In the genomic region with DNA sequence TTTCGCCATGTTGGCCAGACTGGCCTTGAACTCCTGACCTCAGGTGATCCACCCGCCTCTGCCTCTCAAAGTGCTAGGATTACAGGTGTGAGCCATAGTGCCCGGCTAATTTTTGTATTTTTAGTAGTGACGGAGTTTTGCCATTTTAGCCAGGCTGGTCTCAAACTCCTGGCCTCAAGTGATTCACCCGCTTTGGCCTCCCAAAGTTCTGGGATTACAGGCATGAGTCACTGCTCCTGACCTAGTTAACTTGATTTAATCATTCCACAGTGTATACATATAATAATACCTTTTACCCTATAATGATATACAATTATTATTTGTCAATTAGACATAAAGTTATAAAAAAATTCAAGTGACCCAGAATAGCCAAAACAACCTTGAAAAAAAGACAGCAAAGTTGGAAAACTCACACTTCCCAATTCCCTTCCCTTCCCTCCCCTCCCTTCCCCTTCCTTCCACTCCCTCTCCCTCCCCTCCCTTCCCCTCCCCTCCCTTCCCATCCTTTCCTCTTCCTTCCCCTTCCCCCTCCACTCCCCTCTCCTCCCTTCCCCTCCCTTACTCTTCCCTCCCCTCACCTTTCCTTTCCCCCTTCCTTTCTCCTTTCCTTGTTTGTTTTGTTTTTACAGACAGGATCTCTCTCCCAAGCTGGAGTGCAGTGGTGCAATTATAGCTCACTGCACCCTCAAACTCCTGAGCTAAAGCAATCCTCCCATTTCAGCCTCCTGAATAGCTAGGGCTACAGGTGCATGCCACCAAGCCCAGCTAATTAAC, we compare ENCODE assay signal across 12 cellular contexts. TPM values are rescaled to one million over a fixed set of nuclear protein-coding genes. Genes with fewer than 3 reads are reported as not detected.
DNase-seq lines count a peak whose midpoint lies in the region; ATAC-seq, FAIRE-seq and TF ChIP-seq lines count a peak whose summit lies in the region.
"Had no signal": no experiment of that assay in that cellular context is flagged by ENCODE, and none has a peak within 500 bp of the region (broad histone marks: within the 10 kb centered on the region; RNA-seq: fewer than 3 reads in every experiment).

No MANE protein-coding gene starts in this region.

- no peaks in the 10 kb centered on the region for H3K9me1 ChIP-seq in K562 (ENCODE audit: control insufficient read depth, insufficient read depth, low read length)

- no peak for DNase-seq in CD14-positive monocyte (ENCODE audit: low spot score)
- DNase-seq in LoVo (ENCODE audit: low spot score): peak; percentile 36
- DNase-seq in K562 (ENCODE audit: extremely low read depth in 1 of 4, low spot score in 3 of 4): no peak
- peak; percentile 22 for DNase-seq in kidney glomerular epithelial cell (lab: John Stamatoyannopoulos, UW)
- no peak for DNase-seq in GM10248 (ENCODE audit: extremely low spot score)
- no peak for DNase-seq in NAMALWA (ENCODE audit: low spot score)
- no peak for DNase-seq in NCI-H1092 (lab: John Stamatoyannopoulos, UW)
- no peak for DNase-seq in NCI-H524 treated with DMSO at 0.1 percent for 48 hours (lab: John Stamatoyannopoulos, UW)
- DNase-seq: NCI-H2081, uterus had no signal

- no peak overlapping the region for H3K4me3 ChIP-seq in K562
- H3K4me3 ChIP-seq: BLaER1 treated with 17β-estradiol and CSF1 and Interleukin-3, amounts not matched to agents 10 nM and 100 nM; skin epidermis; uterus had no signal

- intact Hi-C loops in CD14-positive monocyte (cut with micrococcal nuclease) (no loop called here), K562 (cut with micrococcal nuclease) (no loop called here)

- no peaks in the 10 kb centered on the region for H3K36me3 ChIP-seq in K562 (ENCODE audit: control insufficient read depth, insufficient read depth, low read length)
- H3K36me3 ChIP-seq: BLaER1 treated with 17β-estradiol and CSF1 and Interleukin-3, amounts not matched to agents 10 nM and 100 nM; uterus had no signal

- H3K36me3 Mint-ChIP-seq in CD14-positive monocyte: no peaks in the 10 kb centered on the region

- TF ChIP-seq RAD21 in K562 (CRISPR knock-in tag; conservative IDR thresholded peaks at IDR 0.05 in 1 of 2, IDR thresholded peaks at IDR 0.05 in 1 of 2): no peak

- TF ChIP-seq POLR2A in K562 (conservative IDR thresholded peaks at IDR 0.05): no peak

- H3K27ac Mint-ChIP-seq in CD14-positive monocyte: peak overlapping the region in 6 of 7 donors; percentile 21 to 96 (median 86)

- H3K9ac ChIP-seq in K562 (ENCODE audit: insufficient read depth in 1 of 2, low read depth in 2 of 2, low read length in 2 of 2): no peak overlapping the region
- H3K9ac ChIP-seq: BLaER1 treated with 17β-estradiol and CSF1 and Interleukin-3, amounts not matched to agents 10 nM and 100 nM had no signal

- H2AFZ ChIP-seq in K562 (ENCODE audit: low read depth, low read length): no peak overlapping the region

- no peak for FAIRE-seq in K562 (lab: Jason Lieb, UNC)

- H3K79me2 ChIP-seq in K562 (ENCODE audit: control insufficient read depth, insufficient read depth, low read length): no peaks in the 10 kb centered on the region

- no peaks in the 10 kb centered on the region for H3K9me3 Mint-ChIP-seq in CD14-positive monocyte

- no peaks in the 10 kb centered on the region for H4K20me1 ChIP-seq in K562 (replicated peaks; ENCODE audit: control insufficient read depth, insufficient read depth, low read length)
- H4K20me1 ChIP-seq: BLaER1 treated with 17β-estradiol and CSF1 and Interleukin-3, amounts not matched to agents 10 nM and 100 nM had no signal

- no peak overlapping the region for H3K4me3 Mint-ChIP-seq in CD14-positive monocyte

- ATAC-seq in K562: no peak

- POLR2A ChIA-PET in K562 (lab: Yijun Ruan, JAX): interaction anchor here (0.6 to 1.0 kb wide), 3 partner anchors 8 to 16 kb away, joined by 3 read pairs; no protein-coding TSS in a partner anchor
- POLR2A ChIA-PET in GM10248 (lab: Yijun Ruan, JAX): no interaction called here

- H3K9me3 ChIP-seq in K562 (replicated peaks; ENCODE audit: control insufficient read depth, insufficient read depth, low read depth, low read length): no peaks in the 10 kb centered on the region
- H3K9me3 ChIP-seq: BLaER1 treated with 17β-estradiol and CSF1 and Interleukin-3, amounts not matched to agents 10 nM and 100 nM; uterus had no signal

- H3K4me2 ChIP-seq in K562 (ENCODE audit: insufficient read depth, low read length): no peak overlapping the region

- CTCF ChIA-PET in K562 (lab: Yijun Ruan, JAX; ENCODE audit: low intra/inter-chr PET ratio): no interaction called here
- CTCF ChIA-PET in GM10248 (lab: Yijun Ruan, JAX): interaction anchor here (1.6 kb wide), 1 partner anchor 23 kb away, joined by 4 read pairs; no protein-coding TSS in a partner anchor

- no peak overlapping the region for H3K27ac ChIP-seq in K562 (ENCODE audit: extremely low read depth, low read depth, low read length)
- H3K27ac ChIP-seq: uterus had no signal

- no peak for TF ChIP-seq EP300 in K562 (IDR thresholded peaks at IDR 0.05; ENCODE audit: low read length)

- in situ Hi-C loops in K562 (cut with MboI): no loop called here

- H3K4me1 ChIP-seq in K562 (replicated peaks in 1 of 2; ENCODE audit: control insufficient read depth in 2 of 2, insufficient read depth in 2 of 2, low read length in 2 of 2): peaks cover 0 to 7% of the 10 kb centered on the region in 2 experiments; a peak in 2 of 5 replicates
- H3K4me1 ChIP-seq: uterus had no signal

- WGBS in K562 (ENCODE audit: insufficient coverage, low coverage, missing lambda C conversion rate): 40% methylated on average over 5 of the region's 5 CpGs

- peaks cover 0 to 1% (median 0%) of the 10 kb centered on the region in 3 donors for H3K27me3 Mint-ChIP-seq in CD14-positive monocyte (ENCODE audit: low read depth in 3 of 3)

- BruUV-seq in K562 (replicated peaks; lab: Mats Ljungman, UMichigan): no TSS peak

- TF ChIP-seq CTCF in CD14-positive monocyte (IDR thresholded peaks at IDR 0.05): no peak
- TF ChIP-seq CTCF in K562 (IDR thresholded peaks at IDR 0.05 in 2 of 3, conservative IDR thresholded peaks at IDR 0.05 in 1 of 3; ENCODE audit: insufficient read depth in 2 of 3, low read depth in 1 of 3, low read length in 3 of 3): no peak
- no peak for TF ChIP-seq CTCF in GM10248 (IDR thresholded peaks at IDR 0.05; ENCODE audit: control extremely low read depth, extremely low read depth, low read depth, missing control alignments)

- peaks cover 14% of the 10 kb centered on the region for H3K4me1 Mint-ChIP-seq in CD14-positive monocyte

- H3K27me3 ChIP-seq in K562 (ENCODE audit: control insufficient read depth in 2 of 2, insufficient read depth in 2 of 2, low read length in 2 of 2): no peaks in the 10 kb centered on the region
- H3K27me3 ChIP-seq: BLaER1 treated with 17β-estradiol and CSF1 and Interleukin-3, amounts not matched to agents 10 nM and 100 nM; uterus had no signal

TF ChIP-seq in K562, 482 proteins besides CTCF, POLR2A, EP300 and RAD21 (continues in another document):
- TF ChIP-seq PCBP1 (IDR thresholded peaks at IDR 0.05; ENCODE audit: low read depth, low read length, poor library complexity, severe bottlenecking): peak; percentile 36
- no peak for TF ChIP-seq FOXK1 (CRISPR knock-in tag; IDR thresholded peaks at IDR 0.05; ENCODE audit: borderline replicate concordance)
- TF ChIP-seq, protein P1, sequence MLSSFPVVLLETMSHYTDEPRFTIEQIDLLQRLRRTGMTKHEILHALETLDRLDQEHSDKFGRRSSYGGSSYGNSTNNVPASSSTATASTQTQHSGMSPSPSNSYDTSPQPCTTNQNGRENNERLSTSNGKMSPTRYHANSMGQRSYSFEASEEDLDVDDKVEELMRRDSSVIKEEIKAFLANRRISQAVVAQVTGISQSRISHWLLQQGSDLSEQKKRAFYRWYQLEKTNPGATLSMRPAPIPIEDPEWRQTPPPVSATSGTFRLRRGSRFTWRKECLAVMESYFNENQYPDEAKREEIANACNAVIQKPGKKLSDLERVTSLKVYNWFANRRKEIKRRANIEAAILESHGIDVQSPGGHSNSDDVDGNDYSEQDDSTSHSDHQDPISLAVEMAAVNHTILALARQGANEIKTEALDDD (IDR thresholded peaks at IDR 0.05): peak; percentile 58; the same call in 1 of the 2 replicates
- TF ChIP-seq PCBP2 (IDR thresholded peaks at IDR 0.05; ENCODE audit: low read depth, low read length, poor library complexity, severe bottlenecking): peak; percentile 25
- TF ChIP-seq, protein P2, sequence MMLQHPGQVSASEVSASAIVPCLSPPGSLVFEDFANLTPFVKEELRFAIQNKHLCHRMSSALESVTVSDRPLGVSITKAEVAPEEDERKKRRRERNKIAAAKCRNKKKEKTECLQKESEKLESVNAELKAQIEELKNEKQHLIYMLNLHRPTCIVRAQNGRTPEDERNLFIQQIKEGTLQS (IDR thresholded peaks at IDR 0.05): peak; percentile 66
- TF ChIP-seq, protein P2 (CRISPR knock-in tag; conservative IDR thresholded peaks at IDR 0.05): no peak
- peak; percentile 89 for TF ChIP-seq FOSL1 (tag; conservative IDR thresholded peaks at IDR 0.05)
- TF ChIP-seq HNRNPK (IDR thresholded peaks at IDR 0.05; ENCODE audit: low read depth, low read length, poor library complexity, severe bottlenecking): peak; percentile 44
- TF ChIP-seq ZNF668 (CRISPR knock-in tag; IDR thresholded peaks at IDR 0.05): no peak
- no peak for TF ChIP-seq NFE2L1 (tag; IDR thresholded peaks at IDR 0.05; ENCODE audit: borderline replicate concordance, low read depth)
- peak; percentile 12; the same call in 1 of the 2 replicates for TF ChIP-seq SMARCA4 (IDR thresholded peaks at IDR 0.05)

RNA-seq across cellular contexts. Expression of gene ZMIZ2, which starts 14.8 kb away (rescaled TPM):
- polyA plus RNA-seq in CD14-positive monocyte (1 to 10 TPM; 1.9 to 3.3 TPM), K562 (2011; rRNA removed) (5.2 and 12.7 TPM in 2 replicates), K562 (2014; fragmentation: Illumina TruSeq; extraction: Trizol) (15.5 and 22.3 TPM in 2 replicates), K562 (2014; fragmentation: Nextera tagmentation; extraction: Ambion mirVana) (under 1 TPM; 0.13 to 0.18 TPM), K562 (2014; rRNA removed) (19.1 and 20.0 TPM in 2 replicates)
- 88.7 and 221 TPM in 2 replicates for total RNA-seq in K562 (2011; cell fraction: chromatin; rRNA removed; ENCODE audit: low replicate concordance)
- total RNA-seq in K562 (2011; cell fraction: nucleolus; rRNA removed): 115 and 124 TPM in 2 replicates
- 100 and 113 TPM in 2 replicates for total RNA-seq in K562 (2011; cell fraction: nucleoplasm; rRNA removed)
- total RNA-seq in K562 (2014; rRNA removed) (4.5 and 8.0 TPM in 2 replicates), K562 (2014; rRNA removed; fragmentation: Illumina TruSeq; extraction: Trizol) (2.6 and 4.3 TPM in 2 replicates), K562 (2015; rRNA removed; fragmentation: Illumina TruSeq; extraction: Trizol) (4.9 and 5.9 TPM in 2 replicates), K562 (2021) (34.7 and 40.3 TPM in 2 replicates)
- 3.5 and 5.4 TPM in 2 replicates for polyA plus RNA-seq in K562 (2011; cell fraction: cytosol; rRNA removed)
- 93.5 and 148 TPM in 2 replicates for polyA plus RNA-seq in K562 (2011; cell fraction: nucleus; rRNA removed)
- 39.3 and 55.6 TPM in 2 replicates for polyA plus RNA-seq in K562 (2012)
- polyA minus RNA-seq in K562 (2011; rRNA and poly(A)+ RNA removed): 7.6 and 8.2 TPM in 2 replicates
- polyA minus RNA-seq in K562 (2011; cell fraction: cytosol; rRNA and poly(A)+ RNA removed): 9.3 and 11.0 TPM in 2 replicates
- polyA minus RNA-seq in K562 (2011; cell fraction: nucleus; rRNA and poly(A)+ RNA removed): 36.5 and 37.0 TPM in 2 replicates

Comparison
In these comparisons a context has a peak if more than half of its experiments do, and no peak if none do; other contexts are left out.
1. DNase-seq: peak in LoVo (single experiment) and kidney glomerular epithelial cell (single experiment); none in CD14-positive monocyte (single experiment), K562 (0 of 4), GM10248 (single experiment), NAMALWA (single experiment), NCI-H1092 (single experiment) and NCI-H524 treated with DMSO at 0.1 percent for 48 hours (single experiment).